In genomic region chr19:41323023-41323422, GRCh38 we compare ENCODE assay signal across 8 cellular contexts. TPM values are rescaled to one million over a fixed set of nuclear protein-coding genes. Genes with fewer than 3 reads are reported as not detected.
DNase-seq lines count a peak whose midpoint lies in the region; ATAC-seq and TF ChIP-seq lines count a peak whose summit lies in the region.

No MANE protein-coding gene starts in this region.

- no peaks in the 10 kb centered on the region for H3K27me3 ChIP-seq in CD4-positive, alpha-beta T cell (ENCODE audit: control insufficient read depth, insufficient read depth, low read length)
- H3K27me3 ChIP-seq in esophagus (ENCODE audit: control insufficient read depth in 1 of 2, insufficient read depth in 2 of 2, low read length in 2 of 2): no peaks in the 10 kb centered on the region
- H3K27me3 ChIP-seq in osteoblast (ENCODE audit: insufficient read depth, low read length): no peaks in the 10 kb centered on the region

- peak overlapping the region; percentile 47 for H3K27ac ChIP-seq in CD4-positive, alpha-beta T cell (ENCODE audit: low read depth, low read length)
- H3K27ac ChIP-seq in RWPE1: peak overlapping the region; percentile 97
- peak overlapping the region; percentile 76 to 78 for H3K27ac ChIP-seq in esophagus (ENCODE audit: low read depth in 2 of 2, low read length in 1 of 2)
- H3K27ac ChIP-seq in osteoblast (ENCODE audit: low read depth, low read length): peak overlapping the region; percentile 100

- DNase-seq in CD4-positive, alpha-beta T cell: no peak
- DNase-seq in RWPE1 (ENCODE audit: low spot score) (no peak), osteoblast (ENCODE audit: insufficient read length, low spot score, missing footprints) (peak; percentile 91), activated gamma-delta T cell (lab: John Stamatoyannopoulos, UW) (no peak), posterior vena cava (ENCODE audit: low spot score) (no peak)
- DNase-seq in stimulated activated CD4-positive, alpha-beta T cell treated with anti-CD3 and anti-CD28 coated beads, Interleukin-12 subunit alpha, Interleukin-12 subunit beta, amount 100 ng/mL, for 4 hours: no peak

- H3K9me3 ChIP-seq in CD4-positive, alpha-beta T cell (ENCODE audit: control insufficient read depth, low read length): no peaks in the 10 kb centered on the region
- H3K9me3 ChIP-seq in esophagus (ENCODE audit: control insufficient read depth in 2 of 2, insufficient read depth in 1 of 2, low read depth in 1 of 2, low read length in 1 of 2) (no peaks in the 10 kb centered on the region), osteoblast (ENCODE audit: low read depth, low read length) (no peaks in the 10 kb centered on the region)

- H3K27ac Mint-ChIP-seq in CD4-positive, alpha-beta T cell: peak overlapping the region; percentile 94

- H3K4me3 ChIP-seq in esophagus (ENCODE audit: low read depth in 1 of 2, low read length in 2 of 2): no peak overlapping the region
- peak overlapping the region; percentile 35 for H3K4me3 ChIP-seq in osteoblast (ENCODE audit: insufficient read depth, low read length)

- ATAC-seq in CD4-positive, alpha-beta T cell (ENCODE audit: poor library complexity): no peak
- no peak for ATAC-seq in GM21423 (IDR thresholded peaks at IDR 0.05; ENCODE audit: unreplicated experiment)

- peaks cover 47% of the 10 kb centered on the region for H3K4me1 Mint-ChIP-seq in CD4-positive, alpha-beta T cell (ENCODE audit: low read depth)

- intact Hi-C loops in CD4-positive, alpha-beta T cell (cut with DNase I, micrococcal nuclease): no loop called here
- intact Hi-C loops in posterior vena cava (cut with DNase I): no loop called here

- H3K4me1 ChIP-seq in esophagus (ENCODE audit: control insufficient read depth in 2 of 2, insufficient read depth in 2 of 2, low read length in 1 of 2) (peaks cover 2 to 34% of the 10 kb centered on the region in 2 donors), osteoblast (ENCODE audit: insufficient read depth, low read length) (peaks cover 67% of the 10 kb centered on the region)

- H3K36me3 ChIP-seq in esophagus (ENCODE audit: control insufficient read depth in 2 of 2, insufficient read depth in 2 of 2, low read length in 1 of 2) (peaks cover 3 to 43% of the 10 kb centered on the region in 2 donors), osteoblast (ENCODE audit: insufficient read depth, low read length) (peaks cover 24% of the 10 kb centered on the region)

- TF ChIP-seq CTCF in CD4-positive, alpha-beta T cell (IDR thresholded peaks at IDR 0.05): no peak
- TF ChIP-seq CTCF in RWPE1 (conservative IDR thresholded peaks at IDR 0.05; ENCODE audit: low read depth): no peak
- TF ChIP-seq CTCF in osteoblast (IDR thresholded peaks at IDR 0.05; ENCODE audit: extremely low read depth, low read depth, low read length): no peak

- 56 to 59% methylated on average over 7 of the region's 7 CpGs for WGBS in esophagus, 2 donors

- H3K79me2 ChIP-seq in osteoblast (ENCODE audit: insufficient read depth, low read length): peaks cover 7% of the 10 kb centered on the region

- H3K36me3 Mint-ChIP-seq in CD4-positive, alpha-beta T cell (ENCODE audit: low read depth): peaks cover 77% of the 10 kb centered on the region

- peak overlapping the region; percentile 75 for H3K4me2 ChIP-seq in osteoblast (ENCODE audit: insufficient read depth, low read length)

- peaks cover 18% of the 10 kb centered on the region for H4K20me1 ChIP-seq in osteoblast (ENCODE audit: insufficient read depth, low read length)

- no peaks in the 10 kb centered on the region for H3K27me3 Mint-ChIP-seq in CD4-positive, alpha-beta T cell

- H3K4me3 Mint-ChIP-seq in CD4-positive, alpha-beta T cell: peak overlapping the region; percentile 14

- H2AFZ ChIP-seq in osteoblast (ENCODE audit: low read length): no peak overlapping the region

- POLR2A ChIA-PET in CD4-positive, alpha-beta T cell (lab: Charles Lee): interaction anchor here (1.0 to 1.6 kb wide), 4 partner anchors 14 to 59 kb away, joined by 3 to 4 read pairs (median 3); partner anchors contain the start of gene HNRNPUL1
- POLR2A ChIA-PET in RWPE1 (lab: Yijun Ruan, JAX; ENCODE audit: low non-redundant PET): no interaction called here

- CTCF ChIA-PET in CD4-positive, alpha-beta T cell (lab: Charles Lee): no interaction called here
- CTCF ChIA-PET in RWPE1 (lab: Yijun Ruan, JAX): interaction anchor here (0.7 kb wide), 1 partner anchor 9 kb away, joined by 3 read pairs; no protein-coding TSS in a partner anchor

- H3K9me3 Mint-ChIP-seq in CD4-positive, alpha-beta T cell: no peaks in the 10 kb centered on the region

RNA-seq across cellular contexts. Expression of gene CCDC97, which starts 13.1 kb away (rescaled TPM):
- total RNA-seq in CD4-positive, alpha-beta T cell: 10 to 100 TPM; 27.3 to 29.7 TPM
- 10 to 100 TPM; 12.2 to 14.0 TPM for polyA plus RNA-seq in esophagus
- 9.0 and 11.2 TPM in 2 replicates for total RNA-seq in osteoblast
- total RNA-seq in posterior vena cava: 10 to 100 TPM; 17.5 to 23.9 TPM

RNA-seq across cellular contexts. Expression of gene TGFB1, which starts 30.7 kb away (rescaled TPM):
- 100 to 1,000 TPM; 406 to 416 TPM for total RNA-seq in CD4-positive, alpha-beta T cell
- 10 to 100 TPM; 16.2 to 77.1 TPM for polyA plus RNA-seq in esophagus
- 17.4 and 21.2 TPM in 2 replicates for total RNA-seq in osteoblast
- 10 to 100 TPM; 43.8 to 61.5 TPM for total RNA-seq in posterior vena cava

RNA-seq across cellular contexts. Expression of gene B9D2, which starts 40.9 kb away (rescaled TPM):
- 10 to 100 TPM; 21.1 to 26.8 TPM for total RNA-seq in CD4-positive, alpha-beta T cell
- 1 to 10 TPM; 3.1 to 6.0 TPM for polyA plus RNA-seq in esophagus
- total RNA-seq in osteoblast (5.6 and 6.5 TPM in 2 replicates), posterior vena cava (1 to 10 TPM; 3.7 to 4.2 TPM)

RNA-seq across cellular contexts. Expression of gene TMEM91, which starts 53.3 kb away (rescaled TPM):
- total RNA-seq in CD4-positive, alpha-beta T cell: 1 to 10 TPM; 6.8 to 7.7 TPM
- 10 to 100 TPM; 13.8 to 17.3 TPM for polyA plus RNA-seq in esophagus
- total RNA-seq in osteoblast (5.9 and 6.2 TPM in 2 replicates), posterior vena cava (1 to 10 TPM; 6.4 to 8.3 TPM)

RNA-seq across cellular contexts. Expression of gene HNRNPUL1, which starts 58.9 kb away (rescaled TPM):
- total RNA-seq in CD4-positive, alpha-beta T cell: 100 to 1,000 TPM; 367 to 388 TPM
- 10 to 100 TPM; 64.9 to 73.4 TPM for polyA plus RNA-seq in esophagus
- total RNA-seq in osteoblast (113 and 114 TPM in 2 replicates), posterior vena cava (100 to 1,000 TPM; 150 to 157 TPM)

Comparison
In these comparisons a context has a peak if more than half of its experiments do, and no peak if none do; other contexts are left out.
1. H3K27ac ChIP-seq: peak in every context shown above with its lines; median percentile 100 in osteoblast; 97 in RWPE1; 77 in esophagus; 47 in CD4-positive, alpha-beta T cell.
2. RNA of gene TGFB1, which starts 30.7 kb away (total RNA-seq): 406 to 416 TPM in CD4-positive, alpha-beta T cell; 43.8 to 61.5 TPM in posterior vena cava and 17.4 to 21.2 TPM in osteoblast; every median in the first group is over 4 times any median in the second.